Comparison of ENCODE assay signal across 14 cellular contexts in genomic region chr1:175530167-175530566, GRCh38.
"Had no signal": no experiment of that assay in that cellular context is flagged by ENCODE, and none has a peak within 500 bp of the region (broad histone marks: within the 10 kb centered on the region; RNA-seq: fewer than 3 reads in every experiment).

No MANE protein-coding gene starts in this region.

- H3K9me3 ChIP-seq: ovary had no signal

- H3K36me3 ChIP-seq: brain microvascular endothelial cell, ovary, stomach had no signal

- H3K4me3 Mint-ChIP-seq: activated naive CD8-positive, alpha-beta T cell; activated T-cell treated with anti-CD3 and anti-CD28 coated beads, Interleukin-2, amount 50 U/mL, for 24 hours; neural crest cell had no signal

- H3K9me3 Mint-ChIP-seq: activated T-cell treated with anti-CD3 and anti-CD28 coated beads, Interleukin-2, amount 50 U/mL, for 24 hours; neural crest cell had no signal

- DNase-seq: activated CD4-positive, alpha-beta T cell treated with anti-CD3 and anti-CD28 coated beads, Interleukin-2, amount 50 U/mL, for 4 hours; activated effector memory CD4-positive, alpha-beta T cell treated with anti-CD3 and anti-CD28 coated beads, Interleukin-2, amount 50 U/mL, for 16 hours; activated T-cell treated with anti-CD3 and anti-CD28 coated beads, Interleukin-2, amount 50 U/mL, for 24 hours; brain microvascular endothelial cell; mesendoderm; ovary; retina; small intestine; stomach had no signal

- H3K36me3 Mint-ChIP-seq: activated naive CD8-positive, alpha-beta T cell had no signal

- ATAC-seq: activated CD4-positive, CD25-positive, alpha-beta regulatory T cell treated with anti-CD3 and anti-CD28 coated beads, Interleukin-2, amount 50 U/mL, for 24 hours; esophagus mucosa had no signal

- H3K4me1 ChIP-seq: stomach had no signal

- H3K27me3 ChIP-seq: brain microvascular endothelial cell, ovary, stomach had no signal

- H3K27ac Mint-ChIP-seq: activated naive CD8-positive, alpha-beta T cell; activated T-cell treated with anti-CD3 and anti-CD28 coated beads, Interleukin-2, amount 50 U/mL, for 24 hours had no signal

- H3K4me3 ChIP-seq: dorsolateral prefrontal cortex, ovary, stomach had no signal

- H3K27ac ChIP-seq: brain microvascular endothelial cell, dorsolateral prefrontal cortex, ovary, stomach had no signal
